8 cellular contexts compared by ENCODE assay signal in genomic region chr3:69385723-69386483, GRCh38. TPM values are rescaled to one million over a fixed set of nuclear protein-coding genes. Genes with fewer than 3 reads are reported as not detected.
DNase-seq lines count a peak whose midpoint lies in the region; ATAC-seq, FAIRE-seq and TF ChIP-seq lines count a peak whose summit lies in the region.

TSS of gene FRMD4B (minus strand) at chr3:69386088. CDS start at chr3:69385989, 99 bp downstream.

- ATAC-seq in GM18909 (IDR thresholded peaks at IDR 0.05; ENCODE audit: poor library complexity, unreplicated experiment), result peak; percentile 51
- no peak for ATAC-seq in GM19397 (IDR thresholded peaks at IDR 0.05; ENCODE audit: unreplicated experiment)

- peak within 1 kb of the TSS; percentile 87 for H3K4me2 ChIP-seq in keratinocyte (ENCODE audit: control insufficient read depth, extremely low read depth, insufficient read depth, low read depth, low read length)

- H3K27me3 ChIP-seq in colonic mucosa (peaks cover 15% of the 10 kb centered on the region), keratinocyte (ENCODE audit: control insufficient read depth, extremely low read depth, insufficient read depth, low read length) (no peaks in the 10 kb centered on the region)

- H3K9me1 ChIP-seq in keratinocyte (ENCODE audit: control insufficient read depth, extremely low read depth, insufficient read depth, low read length), result no peaks in the 10 kb centered on the region

- dilution Hi-C loops in keratinocyte (cut with MboI; ENCODE audit: extremely low pct_ligation_motif_present, low sequenced_read_pairs), result no loop called here

- DNase-seq in AG04449 (ENCODE audit: low read depth, low spot score), result no peak
- peak; percentile 64 for DNase-seq in SW480 (ENCODE audit: low spot score)
- peak; percentile 52 for DNase-seq in colonic mucosa
- no peak for DNase-seq in keratinocyte (ENCODE audit: low read depth, low spot score)
- DNase-seq in skeletal muscle cell (ENCODE audit: low read depth), result no peak
- DNase-seq in effector CD4-positive, alpha-beta T cell, result no peak

- POLR2A ChIA-PET in AG04449 (lab: Yijun Ruan, JAX), result no interaction called here

- H3K4me3 ChIP-seq in AG04449 (ENCODE audit: low read depth, low read length) (peak within 1 kb of the TSS; percentile 64), colonic mucosa (peak within 1 kb of the TSS; percentile 45), keratinocyte (ENCODE audit: control insufficient read depth in 2 of 3, extremely low read depth in 1 of 3, insufficient read depth in 2 of 3, low read depth in 1 of 3, low read length in 3 of 3) (peak within 1 kb of the TSS; percentile 18 to 53 (median 47)), skeletal muscle cell (ENCODE audit: low read depth, low read length) (peak within 1 kb of the TSS; percentile 44)

- H3K79me2 ChIP-seq in keratinocyte (ENCODE audit: control insufficient read depth, insufficient read depth, low read length), result peaks cover 30% of the 10 kb centered on the region

- no peaks in the 10 kb centered on the region for H4K20me1 ChIP-seq in keratinocyte (ENCODE audit: control insufficient read depth, extremely low read depth, insufficient read depth, low read length)

- CTCF ChIA-PET in AG04449 (lab: Yijun Ruan, JAX), result interaction anchor here (0.6 to 2.7 kb wide), 11 partner anchors 9 to 292 kb away, joined by 3 to 10 read pairs (median 5); no protein-coding TSS in a partner anchor

- H3K27ac ChIP-seq in colonic mucosa (no peak within 1 kb of the TSS), keratinocyte (ENCODE audit: control insufficient read depth, insufficient read depth, low read length) (peak within 1 kb of the TSS; percentile 73)

- no peak within 1 kb of the TSS for H2AFZ ChIP-seq in keratinocyte (ENCODE audit: control insufficient read depth, low read length)

- TF ChIP-seq CTCF in AG04449 (IDR thresholded peaks at IDR 0.05; ENCODE audit: insufficient read depth, low read length, missing control alignments) (peak; percentile 55), colonic mucosa (IDR thresholded peaks at IDR 0.05) (no peak), keratinocyte (optimal IDR thresholded peaks at IDR 0.05 in 1 of 3, IDR thresholded peaks at IDR 0.05 in 1 of 3, conservative IDR thresholded peaks at IDR 0.05 in 1 of 3; ENCODE audit: extremely low read depth in 1 of 3, insufficient read depth in 2 of 3, low read length in 3 of 3) (peak in 2 of 3 experiments; percentile 22 to 46)

- H3K9ac ChIP-seq in colonic mucosa (ENCODE audit: low read depth in 2 of 2, low read length in 2 of 2) (peak within 1 kb of the TSS; percentile 19 to 54), keratinocyte (ENCODE audit: control insufficient read depth, extremely low read depth, insufficient read depth, low read length) (peak within 1 kb of the TSS; percentile 67)

- no peak for FAIRE-seq in keratinocyte (lab: Jason Lieb, UNC)

- H3K4me1 ChIP-seq in colonic mucosa (no peaks in the 10 kb centered on the region), keratinocyte (ENCODE audit: control insufficient read depth, extremely low read depth, insufficient read depth, low read length) (peaks cover 38% of the 10 kb centered on the region)

- H3K36me3 ChIP-seq in colonic mucosa, result no peaks in the 10 kb centered on the region
- H3K36me3 ChIP-seq in keratinocyte (ENCODE audit: control insufficient read depth in 2 of 2, extremely low read depth in 1 of 2, insufficient read depth in 2 of 2, low read length in 2 of 2), result no peaks in the 10 kb centered on the region

- intact Hi-C loops in colonic mucosa (cut with DNase I), result no loop called here

- H3K9me3 ChIP-seq in colonic mucosa (no peaks in the 10 kb centered on the region), keratinocyte (ENCODE audit: control insufficient read depth, low read depth, low read length) (no peaks in the 10 kb centered on the region)

RNA-seq across cellular contexts. Expression of gene FRMD4B, which starts in this region (rescaled TPM):
- total RNA-seq in colonic mucosa, result 10 to 100 TPM; 13.5 to 21.1 TPM
- polyA plus RNA-seq in keratinocyte, result 34.7 to 48.3 TPM (median 48.0 TPM) in 3 replicates
- polyA plus RNA-seq in keratinocyte (2011; ENCODE audit: low read depth), result 27.1 TPM
- polyA plus RNA-seq in keratinocyte (2011; cell fraction: cytosol; rRNA removed), result 24.3 and 38.0 TPM in 2 replicates
- 57.8 and 61.8 TPM in 2 replicates for polyA plus RNA-seq in keratinocyte (2011; cell fraction: nucleus; rRNA removed)
- polyA plus RNA-seq in keratinocyte (2012; ENCODE audit: low replicate concordance), result 34.0 and 37.6 TPM in 2 replicates
- 49.1 to 82.5 TPM (median 65.5 TPM) in 3 replicates for polyA minus RNA-seq in keratinocyte
- 30.9 TPM for polyA minus RNA-seq in keratinocyte (2011; cell fraction: cytosol; rRNA and poly(A)+ RNA removed)
- 75.4 and 151 TPM in 2 replicates for polyA minus RNA-seq in keratinocyte (2011; cell fraction: nucleus; rRNA and poly(A)+ RNA removed)

Comparison
In these comparisons a context has a peak if more than half of its experiments do, and no peak if none do; other contexts are left out.
1. DNase-seq: peak in SW480 (single experiment) and colonic mucosa (single experiment); none in AG04449 (single experiment), keratinocyte (single experiment), skeletal muscle cell (single experiment) and effector CD4-positive, alpha-beta T cell (single experiment).
2. Peak in every context shown above with its lines, with median percentiles within 50 percentile points of each other: H3K4me3 ChIP-seq.